Comparison of ENCODE assay signal across 22 cellular contexts in genomic region chr1:30277415-30277814, GRCh38.
"Had no signal": no experiment of that assay in that cellular context is flagged by ENCODE, and none has a peak within 500 bp of the region (broad histone marks: within the 10 kb centered on the region; RNA-seq: fewer than 3 reads in every experiment).

No MANE protein-coding gene starts in this region.

- H3K4me3 Mint-ChIP-seq: naive thymus-derived CD8-positive, alpha-beta T cell; nephron; neural crest cell; stimulated activated effector memory CD8-positive, alpha-beta T cell treated with anti-CD3 and anti-CD28 coated beads, Interleukin-12 subunit alpha, Interleukin-12 subunit beta, amount 100 ng/mL, for 72 hours; stimulated activated naive CD8-positive, alpha-beta T cell treated with anti-CD3 and anti-CD28 coated beads, Interleukin-15, Interleukin-2, amounts not matched to agents 100 ng/mL and 50 ng/mL, for 24 hours had no signal

- H3K36me3 ChIP-seq: left lung, lower lobe of right lung, pancreas, right lobe of liver, suprapubic skin, thoracic aorta, tibial artery had no signal

- H3K36me3 Mint-ChIP-seq: stimulated activated effector memory CD8-positive, alpha-beta T cell treated with anti-CD3 and anti-CD28 coated beads, Interleukin-12 subunit alpha, Interleukin-12 subunit beta, amount 100 ng/mL, for 72 hours had no signal

- H3K27me3 ChIP-seq: pancreas, right lobe of liver, suprapubic skin had no signal

- DNase-seq: hippocampal formation; kidney; left colon; left lung; lower lobe of right lung; mammary epithelial cell; naive thymus-derived CD8-positive, alpha-beta T cell; nucleus accumbens; pancreas; right lobe of liver; stimulated activated CD4-positive, alpha-beta T cell treated with anti-CD3 and anti-CD28 coated beads, Interleukin-1b, Interleukin-23, amount 100 ng/mL, for 48 hours; stimulated activated CD4-positive, alpha-beta T cell treated with anti-CD3 and anti-CD28 coated beads, Interleukin-2, amount 100 ng/mL, for 48 hours; stimulated activated naive CD4-positive, alpha-beta T cell had no signal

- H3K4me1 ChIP-seq: left lung, lower lobe of right lung, pancreas, psoas muscle, right lobe of liver, tibial artery had no signal

- FAIRE-seq: kidney, pancreas had no signal

- H3K4me1 Mint-ChIP-seq: neural crest cell had no signal

- H3K9me3 ChIP-seq: lower lobe of right lung, pancreas, psoas muscle, right lobe of liver, suprapubic skin, thoracic aorta, tibial artery had no signal

- ATAC-seq: left colon; left lung; lower lobe of right lung; naive thymus-derived CD8-positive, alpha-beta T cell; pancreas; psoas muscle; right lobe of liver; stimulated activated effector memory CD8-positive, alpha-beta T cell treated with anti-CD3 and anti-CD28 coated beads, Interleukin-12 subunit alpha, Interleukin-12 subunit beta, amount 100 ng/mL, for 72 hours had no signal

- H3K4me3 ChIP-seq: left lung, lower lobe of right lung, pancreas, psoas muscle, right lobe of liver, smooth muscle cell, suprapubic skin, thoracic aorta, tibial artery had no signal

- H3K27ac Mint-ChIP-seq: naive thymus-derived CD8-positive, alpha-beta T cell; nephron; stimulated activated effector memory CD8-positive, alpha-beta T cell treated with anti-CD3 and anti-CD28 coated beads, Interleukin-12 subunit alpha, Interleukin-12 subunit beta, amount 100 ng/mL, for 72 hours; stimulated activated naive CD8-positive, alpha-beta T cell treated with anti-CD3 and anti-CD28 coated beads, Interleukin-15, Interleukin-2, amounts not matched to agents 100 ng/mL and 50 ng/mL, for 24 hours had no signal

- H3K27ac ChIP-seq: left lung, lower lobe of right lung, pancreas, psoas muscle, right lobe of liver, suprapubic skin, thoracic aorta, tibial artery had no signal

- H3K9me3 Mint-ChIP-seq: nephron; neural crest cell; stimulated activated effector memory CD8-positive, alpha-beta T cell treated with anti-CD3 and anti-CD28 coated beads, Interleukin-12 subunit alpha, Interleukin-12 subunit beta, amount 100 ng/mL, for 72 hours; stimulated activated naive CD8-positive, alpha-beta T cell treated with anti-CD3 and anti-CD28 coated beads, Interleukin-15, Interleukin-2, amounts not matched to agents 100 ng/mL and 50 ng/mL, for 24 hours had no signal
